In the genomic region with DNA sequence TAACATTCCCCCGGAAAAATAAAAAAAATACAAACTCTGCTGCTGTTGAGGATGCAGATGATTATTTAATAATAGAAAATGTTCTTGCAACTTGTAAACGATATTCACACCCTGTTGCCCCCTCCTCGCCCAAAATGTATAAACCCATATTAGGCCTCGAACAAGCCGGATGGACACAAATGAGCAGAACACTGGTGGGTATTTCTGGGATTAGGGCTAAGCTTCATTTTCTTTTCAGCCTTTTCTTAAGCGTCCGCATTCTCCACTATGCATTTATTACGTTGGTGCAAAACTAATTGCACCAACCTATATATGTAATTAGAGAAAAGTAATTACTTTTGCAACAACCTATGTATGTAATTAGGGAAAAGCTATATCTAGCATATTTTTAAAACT, we compare ENCODE assay signal across 10 cellular contexts. TPM values are rescaled to one million over a fixed set of nuclear protein-coding genes. Genes with fewer than 3 reads are reported as not detected.
DNase-seq lines count a peak whose midpoint lies in the region; ATAC-seq, FAIRE-seq and TF ChIP-seq lines count a peak whose summit lies in the region.
"Had no signal": no experiment of that assay in that cellular context is flagged by ENCODE, and none has a peak within 500 bp of the region (broad histone marks: within the 10 kb centered on the region; RNA-seq: fewer than 3 reads in every experiment).

No MANE protein-coding gene starts in this region.

- H3K36me3 Mint-ChIP-seq in T-helper 17 cell (ENCODE audit: low read depth): no peaks in the 10 kb centered on the region

- H3K4me3 Mint-ChIP-seq in T-helper 17 cell: no peak overlapping the region

- H3K27me3 Mint-ChIP-seq in T-helper 17 cell: peaks cover 54% of the 10 kb centered on the region

- ATAC-seq in T-helper 17 cell: no peak
- ATAC-seq: HCT116 had no signal

- H3K9ac ChIP-seq in SK-N-MC (ENCODE audit: insufficient read length): peak overlapping the region; percentile 86

- no peaks in the 10 kb centered on the region for H3K9me3 ChIP-seq in SK-N-MC (ENCODE audit: low read depth, low read length)
- H3K9me3 ChIP-seq in T-helper 17 cell (ENCODE audit: control insufficient read depth, low read length, poor library complexity, severe bottlenecking): no peaks in the 10 kb centered on the region

- no peak overlapping the region for H3K27ac Mint-ChIP-seq in T-helper 17 cell

- FAIRE-seq in frontal cortex (lab: Jason Lieb, UNC): no peak

- H3K4me1 Mint-ChIP-seq in T-helper 17 cell: peaks cover 2% of the 10 kb centered on the region

- H3K4me3 ChIP-seq in SK-N-MC (peak overlapping the region; percentile 80), fibroblast of pulmonary artery (replicated peaks; ENCODE audit: low read depth, low read length) (peak overlapping the region; percentile 84), retinal pigment epithelial cell (ENCODE audit: low read length) (peak overlapping the region; percentile 80)

- TF ChIP-seq CTCF in fibroblast of pulmonary artery (IDR thresholded peaks at IDR 0.05; ENCODE audit: low read length, missing control alignments) (no peak), retinal pigment epithelial cell (conservative IDR thresholded peaks at IDR 0.05; ENCODE audit: low read depth, low read length) (no peak)

- H3K36me3 ChIP-seq in SK-N-MC (ENCODE audit: insufficient read depth, low read length): peaks cover 2% of the 10 kb centered on the region; the same call in 1 of the 2 replicates

- DNase-seq in ELR (ENCODE audit: low read depth) (peak; percentile 24), SK-N-MC (ENCODE audit: low read depth, low spot score) (no peak), fibroblast of pulmonary artery (ENCODE audit: low read depth) (no peak), retinal pigment epithelial cell (ENCODE audit: low read depth) (no peak), NCI-H2107 (lab: John Stamatoyannopoulos, UW) (no peak), frontal cortex (ENCODE audit: low spot score in 2 of 2) (no peak), T-helper 17 cell (no peak), islet precursor cell (no peak)
- DNase-seq: NCI-H187 had no signal

- peak overlapping the region; percentile 87 for H3K27ac ChIP-seq in SK-N-MC

RNA-seq across cellular contexts. Expression of gene GNG11, which starts 0.3 kb away (rescaled TPM):
- total RNA-seq in frontal cortex (4.9 TPM), T-helper 17 cell (10 to 100 TPM in 1 of 2 donors, under 1 TPM in 1; 0.85 to 24.5 TPM)

RNA-seq across cellular contexts. Expression of gene GNGT1, which starts 14.8 kb away (rescaled TPM):
- total RNA-seq in frontal cortex: not detected
- total RNA-seq in T-helper 17 cell: not detected

RNA-seq across cellular contexts. Expression of gene TFPI2, which starts 30.6 kb away (rescaled TPM):
- total RNA-seq in frontal cortex: 0.41 TPM
- total RNA-seq in T-helper 17 cell: 1 to 10 TPM; 1.4 to 1.5 TPM
